1 cellular context compared by ENCODE assay signal in genomic region chr11:67396587-67397398, GRCh38.
TF ChIP-seq lines count a peak whose summit lies in the region.

No MANE protein-coding gene starts in this region.

TF ChIP-seq in H1, 55 proteins besides CTCF, POLR2A, EP300 and RAD21:
- TF ChIP-seq USF2 (IDR thresholded peaks at IDR 0.05; ENCODE audit: low read length): no peak
- no peak for TF ChIP-seq POU5F1 (IDR thresholded peaks at IDR 0.05; ENCODE audit: low read depth, low read length)
- TF ChIP-seq TBP (IDR thresholded peaks at IDR 0.05; ENCODE audit: low read depth, low read length): no peak
- TF ChIP-seq HDAC6 (IDR thresholded peaks at IDR 0.05; ENCODE audit: low read depth, low read length): no peak
- no peak for TF ChIP-seq MAFK (IDR thresholded peaks at IDR 0.05; ENCODE audit: low read depth, low read length)
- TF ChIP-seq SRF (IDR thresholded peaks at IDR 0.05; ENCODE audit: low read depth, low read length): no peak
- TF ChIP-seq KDM1A (IDR thresholded peaks at IDR 0.05; ENCODE audit: borderline replicate concordance, low read length): no peak
